ENCODE assay signal across 1 cellular context in genomic region chr20:53938739-53939138, GRCh38.
TF ChIP-seq lines count a peak whose summit lies in the region.

No MANE protein-coding gene starts in this region.

TF ChIP-seq in HepG2, 621 proteins besides CTCF, POLR2A, EP300 and RAD21 (continued from another document):
- no peak for TF ChIP-seq BATF2 (CRISPR knock-in tag; IDR thresholded peaks at IDR 0.05)
- no peak for TF ChIP-seq STAT5B (CRISPR knock-in tag; IDR thresholded peaks at IDR 0.05)
- TF ChIP-seq CHD4 (IDR thresholded peaks at IDR 0.05; ENCODE audit: borderline replicate concordance, low read length): no peak
- peak; percentile 71; the same call in 1 of the 2 replicates for TF ChIP-seq SOX13 (IDR thresholded peaks at IDR 0.05)
- peak in 1 of 2 experiments; percentile 98; a peak in 2 of 4 replicates for TF ChIP-seq SOX13 (CRISPR knock-in tag; conservative IDR thresholded peaks at IDR 0.05 in 1 of 2, IDR thresholded peaks at IDR 0.05 in 1 of 2)
- no peak for TF ChIP-seq TIGD3 (CRISPR knock-in tag; IDR thresholded peaks at IDR 0.05; ENCODE audit: borderline replicate concordance)
- TF ChIP-seq HIC2 (CRISPR knock-in tag; IDR thresholded peaks at IDR 0.05; ENCODE audit: low read depth): no peak
- no peak for TF ChIP-seq MAZ (IDR thresholded peaks at IDR 0.05; ENCODE audit: borderline replicate concordance, low read depth, low read length)
- TF ChIP-seq MAZ (CRISPR knock-in tag; IDR thresholded peaks at IDR 0.05; ENCODE audit: low read depth): no peak
- no peak for TF ChIP-seq SOX6 (IDR thresholded peaks at IDR 0.05)
- TF ChIP-seq SOX6 (CRISPR knock-in tag; IDR thresholded peaks at IDR 0.05): peak; percentile 73; the same call in 1 of the 2 replicates
- TF ChIP-seq MBD4 (IDR thresholded peaks at IDR 0.05; ENCODE audit: borderline replicate concordance, low read length): no peak
- no peak for TF ChIP-seq SNAPC5 (CRISPR knock-in tag; IDR thresholded peaks at IDR 0.05; ENCODE audit: borderline replicate concordance)
- TF ChIP-seq REL (CRISPR knock-in tag; conservative IDR thresholded peaks at IDR 0.05): no peak
- no peak for TF ChIP-seq THAP11 (CRISPR knock-in tag; IDR thresholded peaks at IDR 0.05)
- no peak for TF ChIP-seq CERS6 (CRISPR knock-in tag; IDR thresholded peaks at IDR 0.05)
- TF ChIP-seq ATF5 (CRISPR knock-in tag; IDR thresholded peaks at IDR 0.05; ENCODE audit: low read depth): no peak
- TF ChIP-seq PATZ1 (CRISPR knock-in tag; IDR thresholded peaks at IDR 0.05): 0 out of 2 replicates have a peak, but pooled peaks have one; percentile 7
- peak; percentile 73 for TF ChIP-seq SOX5 (CRISPR knock-in tag; IDR thresholded peaks at IDR 0.05; ENCODE audit: borderline replicate concordance)
- TF ChIP-seq MBNL3 (CRISPR knock-in tag; conservative IDR thresholded peaks at IDR 0.05): no peak
- no peak for TF ChIP-seq ZSCAN31 (CRISPR knock-in tag; IDR thresholded peaks at IDR 0.05; ENCODE audit: low read depth)
- TF ChIP-seq ZMAT5 (CRISPR knock-in tag; IDR thresholded peaks at IDR 0.05; ENCODE audit: borderline replicate concordance, low read depth): no peak
- no peak for TF ChIP-seq ZNF143 (CRISPR knock-in tag; IDR thresholded peaks at IDR 0.05)
- no peak for TF ChIP-seq ZNF441 (CRISPR knock-in tag; IDR thresholded peaks at IDR 0.05; ENCODE audit: borderline replicate concordance)
- no peak for TF ChIP-seq ASH2L (IDR thresholded peaks at IDR 0.05; ENCODE audit: insufficient read length, low read depth, low read length)
- no peak for TF ChIP-seq ATF4 (CRISPR knock-in tag; IDR thresholded peaks at IDR 0.05)
- TF ChIP-seq ZNF503 (CRISPR knock-in tag; IDR thresholded peaks at IDR 0.05): no peak
- TF ChIP-seq GATAD1 (CRISPR knock-in tag; IDR thresholded peaks at IDR 0.05): no peak
- TF ChIP-seq FOXA1 (IDR thresholded peaks at IDR 0.05): no peak
- TF ChIP-seq FOXA1 (CRISPR knock-in tag; IDR thresholded peaks at IDR 0.05): peak; percentile 46; the same call in 1 of the 2 replicates
- TF ChIP-seq HCFC1 (IDR thresholded peaks at IDR 0.05; ENCODE audit: low read depth, low read length): no peak
- TF ChIP-seq ZNF142 (CRISPR knock-in tag; IDR thresholded peaks at IDR 0.05): no peak
- TF ChIP-seq HBP1 (CRISPR knock-in tag; IDR thresholded peaks at IDR 0.05; ENCODE audit: low read depth): no peak
- TF ChIP-seq BCL6 (CRISPR knock-in tag; IDR thresholded peaks at IDR 0.05): 0 out of 2 replicates have a peak, but pooled peaks have one; percentile 21
- no peak for TF ChIP-seq NKX3-1 (CRISPR knock-in tag; IDR thresholded peaks at IDR 0.05)
